1 cellular context compared by ENCODE assay signal in the genomic region with DNA sequence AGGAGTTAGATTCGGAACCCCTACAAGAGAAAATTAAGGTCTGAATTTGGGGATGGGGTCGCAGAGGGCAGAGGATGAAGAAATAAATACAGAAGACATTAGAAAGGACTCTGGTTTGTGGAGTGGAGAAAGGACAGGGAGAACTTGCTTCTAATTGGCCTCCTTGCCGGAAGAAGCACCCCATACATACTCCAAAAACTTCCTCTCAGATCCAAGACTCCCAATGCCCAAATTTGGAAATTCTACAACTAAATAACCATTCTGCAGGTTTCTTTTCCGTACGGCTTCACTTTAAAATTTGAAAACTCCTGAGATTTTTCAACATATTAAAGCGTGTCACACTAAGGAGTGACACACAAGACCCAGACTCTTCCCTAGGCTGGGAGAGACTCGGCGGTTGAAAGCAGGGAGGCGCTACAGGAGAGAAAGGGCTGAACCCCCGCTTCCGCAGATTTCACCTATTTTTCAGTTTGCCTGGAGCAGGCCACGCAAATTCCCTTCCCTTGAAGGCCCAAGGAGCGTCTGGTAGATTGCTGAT.
TF ChIP-seq lines count a peak whose summit lies in the region.

No MANE protein-coding gene starts in this region.

TF ChIP-seq in GM23338, 12 proteins besides CTCF, POLR2A, EP300 and RAD21 (continued from another document):
- TF ChIP-seq, protein P1, sequence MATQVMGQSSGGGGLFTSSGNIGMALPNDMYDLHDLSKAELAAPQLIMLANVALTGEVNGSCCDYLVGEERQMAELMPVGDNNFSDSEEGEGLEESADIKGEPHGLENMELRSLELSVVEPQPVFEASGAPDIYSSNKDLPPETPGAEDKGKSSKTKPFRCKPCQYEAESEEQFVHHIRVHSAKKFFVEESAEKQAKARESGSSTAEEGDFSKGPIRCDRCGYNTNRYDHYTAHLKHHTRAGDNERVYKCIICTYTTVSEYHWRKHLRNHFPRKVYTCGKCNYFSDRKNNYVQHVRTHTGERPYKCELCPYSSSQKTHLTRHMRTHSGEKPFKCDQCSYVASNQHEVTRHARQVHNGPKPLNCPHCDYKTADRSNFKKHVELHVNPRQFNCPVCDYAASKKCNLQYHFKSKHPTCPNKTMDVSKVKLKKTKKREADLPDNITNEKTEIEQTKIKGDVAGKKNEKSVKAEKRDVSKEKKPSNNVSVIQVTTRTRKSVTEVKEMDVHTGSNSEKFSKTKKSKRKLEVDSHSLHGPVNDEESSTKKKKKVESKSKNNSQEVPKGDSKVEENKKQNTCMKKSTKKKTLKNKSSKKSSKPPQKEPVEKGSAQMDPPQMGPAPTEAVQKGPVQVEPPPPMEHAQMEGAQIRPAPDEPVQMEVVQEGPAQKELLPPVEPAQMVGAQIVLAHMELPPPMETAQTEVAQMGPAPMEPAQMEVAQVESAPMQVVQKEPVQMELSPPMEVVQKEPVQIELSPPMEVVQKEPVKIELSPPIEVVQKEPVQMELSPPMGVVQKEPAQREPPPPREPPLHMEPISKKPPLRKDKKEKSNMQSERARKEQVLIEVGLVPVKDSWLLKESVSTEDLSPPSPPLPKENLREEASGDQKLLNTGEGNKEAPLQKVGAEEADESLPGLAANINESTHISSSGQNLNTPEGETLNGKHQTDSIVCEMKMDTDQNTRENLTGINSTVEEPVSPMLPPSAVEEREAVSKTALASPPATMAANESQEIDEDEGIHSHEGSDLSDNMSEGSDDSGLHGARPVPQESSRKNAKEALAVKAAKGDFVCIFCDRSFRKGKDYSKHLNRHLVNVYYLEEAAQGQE (IDR thresholded peaks at IDR 0.05; ENCODE audit: unreplicated experiment) = no peak
- TF ChIP-seq EZH2phosphoT487 (IDR thresholded peaks at IDR 0.05; ENCODE audit: unreplicated experiment) (no peak), EZH2 (IDR thresholded peaks at IDR 0.05; ENCODE audit: low read depth, unreplicated experiment) (no peak), POLR2AphosphoS5 (IDR thresholded peaks at IDR 0.05; ENCODE audit: low read depth) (no peak), CREB1 (CRISPR knock-in tag; IDR thresholded peaks at IDR 0.05; ENCODE audit: low read depth) (no peak), STAT1 (IDR thresholded peaks at IDR 0.05; ENCODE audit: unreplicated experiment) (no peak)
